ENCODE assay signal across 11 cellular contexts in the genomic region with DNA sequence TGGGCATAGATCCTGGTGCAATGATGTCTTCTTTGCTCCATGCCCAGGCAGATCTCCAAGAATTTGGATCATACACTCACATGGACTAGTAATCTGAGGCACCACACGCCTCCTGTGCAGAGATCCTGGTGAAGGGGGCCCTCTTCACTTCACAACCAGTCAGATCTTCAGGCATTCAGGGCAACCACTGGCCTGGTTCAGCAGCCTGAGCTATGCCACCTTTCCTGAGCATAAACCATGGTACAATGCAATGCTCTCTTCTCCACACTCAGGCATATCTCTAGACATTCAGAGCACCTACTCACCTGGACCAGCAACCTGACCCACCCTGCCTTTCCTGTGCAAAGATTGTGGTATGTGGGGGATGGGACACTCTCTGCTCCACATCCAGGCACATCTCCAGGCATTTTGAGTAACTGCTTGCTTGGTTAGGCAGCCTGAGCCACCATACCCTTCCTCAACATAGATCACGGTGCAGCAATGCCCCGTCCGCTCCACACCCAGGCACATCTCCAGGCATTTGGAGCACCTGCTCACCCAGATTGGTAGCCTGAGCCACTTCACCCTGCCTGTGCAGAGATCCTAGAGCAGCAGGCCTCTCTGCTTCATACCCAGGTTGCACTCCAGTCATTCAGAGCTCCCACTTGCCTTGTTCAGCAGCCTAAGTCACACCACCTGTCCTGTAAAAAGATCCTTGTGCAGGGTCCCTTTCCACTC.
A peak's percentile ranks its signal among the peaks of the same experiment; 100 is the strongest.
DNase-seq lines count a peak whose midpoint lies in the region; ATAC-seq and TF ChIP-seq lines count a peak whose summit lies in the region.
"Had no signal": no experiment of that assay in that cellular context is flagged by ENCODE, and none has a peak within 500 bp of the region (broad histone marks: within the 10 kb centered on the region; RNA-seq: fewer than 3 reads in every experiment).

No MANE protein-coding gene starts in this region.

- H3K4me3 ChIP-seq in neuronal stem cell (ENCODE audit: low read length in 2 of 2), result no peak overlapping the region
- H3K4me3 ChIP-seq: SJCRH30 had no signal

- H3K9me3 ChIP-seq in neuronal stem cell (replicated peaks in 1 of 2; ENCODE audit: control insufficient read depth in 2 of 2, insufficient read depth in 1 of 2, low read depth in 1 of 2, low read length in 2 of 2), result no peaks in the 10 kb centered on the region
- H3K9me3 ChIP-seq: SJCRH30 had no signal

- no peak overlapping the region for H3K4me3 Mint-ChIP-seq in T-helper 2 cell treated with Interferon-gamma antibody and Interleukin-4, amounts not matched to agents 5 μg/mL and 100 μg/mL, for 36 hours
- H3K4me3 Mint-ChIP-seq in stimulated activated naive CD8-positive, alpha-beta T cell treated with anti-CD3 and anti-CD28 coated beads, Interleukin-15, Interleukin-2, amounts not matched to agents 100 ng/mL and 50 ng/mL, for 24 hours, result no peak overlapping the region
- H3K4me3 Mint-ChIP-seq: B cell had no signal

- H3K4me1 ChIP-seq in neuronal stem cell (ENCODE audit: control insufficient read depth in 2 of 2, insufficient read depth in 1 of 2, low read depth in 1 of 2, low read length in 2 of 2), result no peaks in the 10 kb centered on the region
- H3K4me1 ChIP-seq: SJCRH30 had no signal

- no peak overlapping the region for H3K14ac ChIP-seq in neuronal stem cell (ENCODE audit: low read length)

- H2AFZ ChIP-seq in neuronal stem cell (ENCODE audit: low read length), result peak overlapping the region; percentile 13

- no peak overlapping the region for H4K8ac ChIP-seq in neuronal stem cell (ENCODE audit: low read depth, low read length)

- no peak overlapping the region for H3K27ac ChIP-seq in neuronal stem cell (replicated peaks; ENCODE audit: low read length)
- H3K27ac ChIP-seq: SJCRH30 had no signal

- H2BK120ac ChIP-seq in neuronal stem cell (ENCODE audit: low read depth, low read length), result no peak overlapping the region

- no peak overlapping the region for H3K4ac ChIP-seq in neuronal stem cell (ENCODE audit: low read length)

- H3K27ac Mint-ChIP-seq in T-helper 2 cell treated with Interferon-gamma antibody and Interleukin-4, amounts not matched to agents 5 μg/mL and 100 μg/mL, for 36 hours, result peak overlapping the region; percentile 7
- peak overlapping the region; percentile 12 for H3K27ac Mint-ChIP-seq in stimulated activated naive CD8-positive, alpha-beta T cell treated with anti-CD3 and anti-CD28 coated beads, Interleukin-15, Interleukin-2, amounts not matched to agents 100 ng/mL and 50 ng/mL, for 24 hours
- H3K27ac Mint-ChIP-seq: B cell had no signal

- H3K36me3 Mint-ChIP-seq in T-helper 2 cell treated with Interferon-gamma antibody and Interleukin-4, amounts not matched to agents 5 μg/mL and 100 μg/mL, for 36 hours (ENCODE audit: low read depth), result peaks cover 2% of the 10 kb centered on the region
- no peaks in the 10 kb centered on the region for H3K36me3 Mint-ChIP-seq in stimulated activated naive CD8-positive, alpha-beta T cell treated with anti-CD3 and anti-CD28 coated beads, Interleukin-15, Interleukin-2, amounts not matched to agents 100 ng/mL and 50 ng/mL, for 24 hours (ENCODE audit: low read depth)

- ATAC-seq in stimulated activated naive CD8-positive, alpha-beta T cell treated with anti-CD3 and anti-CD28 coated beads, Interleukin-15, Interleukin-2, amounts not matched to agents 100 U/mL and 50 U/mL, for 24 hours, result no peak

- no peak for TF ChIP-seq CTCF in GM13977 (IDR thresholded peaks at IDR 0.05; ENCODE audit: extremely low read depth, insufficient read depth, missing control alignments)

- peaks cover 23% of the 10 kb centered on the region for H3K4me1 Mint-ChIP-seq in T-helper 2 cell treated with Interferon-gamma antibody and Interleukin-4, amounts not matched to agents 5 μg/mL and 100 μg/mL, for 36 hours (ENCODE audit: low read depth)
- peaks cover 19% of the 10 kb centered on the region for H3K4me1 Mint-ChIP-seq in stimulated activated naive CD8-positive, alpha-beta T cell treated with anti-CD3 and anti-CD28 coated beads, Interleukin-15, Interleukin-2, amounts not matched to agents 100 ng/mL and 50 ng/mL, for 24 hours (ENCODE audit: low read depth)
- H3K4me1 Mint-ChIP-seq: B cell had no signal

- peaks cover 2% of the 10 kb centered on the region for H3K27me3 Mint-ChIP-seq in T-helper 2 cell treated with Interferon-gamma antibody and Interleukin-4, amounts not matched to agents 5 μg/mL and 100 μg/mL, for 36 hours (ENCODE audit: low read depth)
- no peaks in the 10 kb centered on the region for H3K27me3 Mint-ChIP-seq in stimulated activated naive CD8-positive, alpha-beta T cell treated with anti-CD3 and anti-CD28 coated beads, Interleukin-15, Interleukin-2, amounts not matched to agents 100 ng/mL and 50 ng/mL, for 24 hours
- H3K27me3 Mint-ChIP-seq: B cell had no signal

- no peak overlapping the region for H2BK5ac ChIP-seq in neuronal stem cell (ENCODE audit: low read length)

- no peak for DNase-seq in T-helper 2 cell treated with Interferon-gamma antibody and Interleukin-4, amounts not matched to agents 5 μg/mL and 100 μg/mL, for 36 hours (ENCODE audit: low spot score)
- DNase-seq in T-helper 2 cell (no peak), neuronal stem cell (ENCODE audit: low spot score) (no peak), LoVo (ENCODE audit: low spot score) (no peak), GM13977 (ENCODE audit: low spot score) (no peak)
- DNase-seq in stimulated activated naive CD8-positive, alpha-beta T cell treated with anti-CD3 and anti-CD28 coated beads, Interleukin-15, Interleukin-2, amounts not matched to agents 100 U/mL and 50 U/mL, for 24 hours, result no peak
- DNase-seq: NCI-H1694, NCI-H510A had no signal

- H3K79me1 ChIP-seq in neuronal stem cell (ENCODE audit: low read depth, low read length), result no peaks in the 10 kb centered on the region

- no peaks in the 10 kb centered on the region for H3K9me3 Mint-ChIP-seq in T-helper 2 cell treated with Interferon-gamma antibody and Interleukin-4, amounts not matched to agents 5 μg/mL and 100 μg/mL, for 36 hours
- no peaks in the 10 kb centered on the region for H3K9me3 Mint-ChIP-seq in stimulated activated naive CD8-positive, alpha-beta T cell treated with anti-CD3 and anti-CD28 coated beads, Interleukin-15, Interleukin-2, amounts not matched to agents 100 ng/mL and 50 ng/mL, for 24 hours

- WGBS in neuronal stem cell (ENCODE audit: extremely low coverage in 2 of 2, insufficient read length in 2 of 2, insufficient replicate concordance in 1 of 2), 2 donors, result no CpG with 5 or more reads among the region's 4 CpGs

- no peak overlapping the region for H2BK15ac ChIP-seq in neuronal stem cell (ENCODE audit: low read length)

- H3K36me3 ChIP-seq in neuronal stem cell (replicated peaks in 1 of 2; ENCODE audit: control insufficient read depth in 2 of 2, insufficient read depth in 2 of 2, low read length in 2 of 2), result no peaks in the 10 kb centered on the region
- H3K36me3 ChIP-seq: SJCRH30 had no signal

- no peaks in the 10 kb centered on the region for H3K27me3 ChIP-seq in neuronal stem cell (ENCODE audit: control insufficient read depth in 3 of 3, insufficient read depth in 3 of 3, low read depth in 1 of 3, low read length in 3 of 3)

- H3K23ac ChIP-seq in neuronal stem cell (ENCODE audit: low read depth, low read length, poor library complexity), result no peak overlapping the region

- in situ Hi-C loops in GM13977 (cut with MboI; ENCODE audit: low pct_unique_long_range_greater_than_20kb, low sequenced_read_pairs, unreplicated experiment), result no loop called here

- no peak overlapping the region for H2BK12ac ChIP-seq in neuronal stem cell (ENCODE audit: low read length)

- H2AK5ac ChIP-seq in neuronal stem cell (ENCODE audit: low read depth, low read length), result no peak overlapping the region

- H3K9ac ChIP-seq in neuronal stem cell (ENCODE audit: low read depth, low read length, poor library complexity), result peak overlapping the region; percentile 51

- H3K18ac ChIP-seq in neuronal stem cell (ENCODE audit: low read length), result no peak overlapping the region

- H3K4me2 ChIP-seq in neuronal stem cell (ENCODE audit: insufficient read depth, low read length, poor library complexity, severe bottlenecking), result no peak overlapping the region

- H4K91ac ChIP-seq in neuronal stem cell (ENCODE audit: low read depth, low read length, poor library complexity), result no peak overlapping the region
